20 cellular contexts compared by ENCODE assay signal in the genomic region with DNA sequence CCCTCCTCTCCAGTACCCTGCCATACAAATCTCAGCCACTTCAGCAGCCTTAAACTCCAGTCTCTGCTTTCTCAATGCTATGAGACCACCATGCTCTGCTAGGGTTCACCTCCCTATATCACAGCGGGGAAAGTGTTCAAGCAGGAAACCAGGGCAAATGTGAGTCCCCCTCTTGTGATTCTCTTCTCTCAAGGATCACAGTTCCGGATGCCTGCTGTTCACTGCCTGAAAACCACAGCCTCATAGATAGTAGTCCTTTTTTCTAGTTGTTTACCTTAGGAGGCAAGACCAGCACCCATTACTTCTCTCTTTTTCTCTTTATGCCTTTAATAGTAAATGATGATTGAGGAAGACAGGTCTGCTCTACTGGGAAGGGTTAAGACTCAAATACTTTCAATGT.
DNase-seq lines count a peak whose midpoint lies in the region; ATAC-seq and TF ChIP-seq lines count a peak whose summit lies in the region.
"Had no signal": no experiment of that assay in that cellular context is flagged by ENCODE, and none has a peak within 500 bp of the region (broad histone marks: within the 10 kb centered on the region; RNA-seq: fewer than 3 reads in every experiment).

No MANE protein-coding gene starts in this region.

- H3K4me3 Mint-ChIP-seq in CD8-positive, alpha-beta T cell, result peak overlapping the region; percentile 30
- peak overlapping the region; percentile 23; the same call in 1 of the 3 replicates for H3K4me3 Mint-ChIP-seq in GM23338
- no peak overlapping the region for H3K4me3 Mint-ChIP-seq in WTC11

- no peaks in the 10 kb centered on the region for H3K27me3 Mint-ChIP-seq in CD8-positive, alpha-beta T cell (ENCODE audit: low read depth)
- peaks cover 2% of the 10 kb centered on the region for H3K27me3 Mint-ChIP-seq in GM23338 (ENCODE audit: insufficient read depth, low read depth, poor library complexity)
- no peaks in the 10 kb centered on the region for H3K27me3 Mint-ChIP-seq in WTC11 (ENCODE audit: low read depth)
- H3K27me3 Mint-ChIP-seq: IgD-negative memory B cell had no signal

- peaks cover 7% of the 10 kb centered on the region; the same call in 1 of the 2 replicates for H4K20me1 ChIP-seq in GM23338 (replicated peaks; ENCODE audit: insufficient read depth)

- peaks cover 31% of the 10 kb centered on the region for H3K79me2 ChIP-seq in GM23338 (replicated peaks; ENCODE audit: insufficient read depth)

- POLR2A ChIA-PET in CD8-positive, alpha-beta T cell (lab: Charles Lee), result interaction anchor here (1.0 kb wide), 1 partner anchor 12 kb away, joined by 3 read pairs; no protein-coding TSS in a partner anchor
- POLR2A ChIA-PET in WTC11 (lab: Charles Lee), result interaction anchor here (1.0 kb wide), 1 partner anchor 17 kb away, joined by 3 read pairs; no protein-coding TSS in a partner anchor

- no peak overlapping the region for H3K27ac ChIP-seq in CD8-positive, alpha-beta T cell (ENCODE audit: low read depth, low read length)
- no peak overlapping the region for H3K27ac ChIP-seq in GM23338 (ENCODE audit: low read depth)
- H3K27ac ChIP-seq: C4-2B, GM23248 had no signal

- no peak overlapping the region for H2AFZ ChIP-seq in GM23338
- H2AFZ ChIP-seq: GM23248 had no signal

- CTCF ChIA-PET in CD8-positive, alpha-beta T cell (lab: Charles Lee), result interaction anchor here (0.9 kb wide), 1 partner anchor 131 kb away, joined by 3 read pairs; no protein-coding TSS in a partner anchor
- CTCF ChIA-PET in WTC11 (lab: Charles Lee), result no interaction called here

- no peaks in the 10 kb centered on the region for H3F3A ChIP-seq in GM23338 (replicated peaks; ENCODE audit: low read depth)

- H3K27ac Mint-ChIP-seq in CD8-positive, alpha-beta T cell, result peak overlapping the region; percentile 79
- H3K27ac Mint-ChIP-seq in GM23338 (peak overlapping the region; percentile 84), WTC11 (peak overlapping the region; percentile 73)

- intact Hi-C loops in CD8-positive, alpha-beta T cell (cut with DNase I, micrococcal nuclease), result loop anchor here in 1 of 2 experiments (5.0 kb wide), 1 partner anchor 99 kb away; a partner anchor contains a TSS
- intact Hi-C loops in left colon (cut with DNase I, micrococcal nuclease), result no loop called here

- peaks cover 31% of the 10 kb centered on the region for H3K36me3 Mint-ChIP-seq in CD8-positive, alpha-beta T cell
- H3K36me3 Mint-ChIP-seq in GM23338 (ENCODE audit: low read depth) (no peaks in the 10 kb centered on the region), WTC11 (no peaks in the 10 kb centered on the region)

- H3K9me2 ChIP-seq in GM23338 (ENCODE audit: insufficient read depth), result no peaks in the 10 kb centered on the region

- TF ChIP-seq CTCF in CD8-positive, alpha-beta T cell (IDR thresholded peaks at IDR 0.05), result no peak
- TF ChIP-seq CTCF in GM23338 (conservative IDR thresholded peaks at IDR 0.05; ENCODE audit: low read depth in 2 of 2) (no peak), WTC11 (IDR thresholded peaks at IDR 0.05) (no peak)

- no peaks in the 10 kb centered on the region for H3K9me3 ChIP-seq in CD8-positive, alpha-beta T cell (ENCODE audit: low read length)

- peaks cover 49% of the 10 kb centered on the region for H3K4me1 Mint-ChIP-seq in CD8-positive, alpha-beta T cell (ENCODE audit: low read depth)
- H3K4me1 Mint-ChIP-seq in GM23338 (peaks cover 56% of the 10 kb centered on the region), WTC11 (peaks cover 42% of the 10 kb centered on the region)

- DNase-seq in CD8-positive, alpha-beta T cell, result peak in 1 of 7 experiments; percentile 23
- DNase-seq in GM23338 (ENCODE audit: low spot score) (peak; percentile 25), WTC11 (ENCODE audit: low spot score) (no peak), kidney glomerular epithelial cell (lab: John Stamatoyannopoulos, UW) (peak; percentile 42), GM19240 (ENCODE audit: insufficient read length, low spot score) (no peak), left colon (no peak)
- DNase-seq in stimulated activated naive CD4-positive, alpha-beta T cell treated with Interleukin-2 at 50 U/mL for 16 hours (lab: John Stamatoyannopoulos, UW), result no peak
- DNase-seq: DMS53; GM23248; MV-4-11; NCI-H1417; NCI-H187 treated with DMSO at 0.1 percent for 48 hours; NCI-H2171; NCI-H446 treated with DMSO at 0.1 percent for 48 hours; NK-92 treated with Interleukin-12 subunit alpha and Interleukin-12 subunit beta, amount 100 ng/mL, for 24 hours; SHP77 treated with DMSO at 0.1 percent for 48 hours had no signal

- peak overlapping the region; percentile 61 for H3K4me2 ChIP-seq in GM23338

- H3K9me3 Mint-ChIP-seq in CD8-positive, alpha-beta T cell, result no peaks in the 10 kb centered on the region
- H3K9me3 Mint-ChIP-seq in GM23338, result no peaks in the 10 kb centered on the region
- no peaks in the 10 kb centered on the region for H3K9me3 Mint-ChIP-seq in WTC11
- H3K9me3 Mint-ChIP-seq: IgD-negative memory B cell had no signal

- no peaks in the 10 kb centered on the region for H3K27me3 ChIP-seq in CD8-positive, alpha-beta T cell (ENCODE audit: insufficient read depth, low read length)
- H3K27me3 ChIP-seq in GM23338 (ENCODE audit: insufficient read depth), result no peaks in the 10 kb centered on the region

- peak; percentile 56 for ATAC-seq in CD8-positive, alpha-beta T cell
- peak; percentile 43 for ATAC-seq in GM23338
- ATAC-seq in WTC11, result peak; percentile 80
- no peak for ATAC-seq in HG03175 (IDR thresholded peaks at IDR 0.05; ENCODE audit: unreplicated experiment)
- no peak for ATAC-seq in left colon
- ATAC-seq: SK-N-SH treated with all-trans-retinoic acid at 6 μM for 48 hours had no signal

- H3K4me1 ChIP-seq in CD8-positive, alpha-beta T cell (ENCODE audit: insufficient read depth, low read length), result peaks cover 13% of the 10 kb centered on the region
- peaks cover 44% of the 10 kb centered on the region for H3K4me1 ChIP-seq in GM23338 (ENCODE audit: insufficient read depth)

- no peak overlapping the region for H3K4me3 ChIP-seq in CD8-positive, alpha-beta T cell (ENCODE audit: low read depth, low read length)
- H3K4me3 ChIP-seq in GM23338, result no peak overlapping the region
- H3K4me3 ChIP-seq: GM23248 had no signal

- no peaks in the 10 kb centered on the region for H3K36me3 ChIP-seq in CD8-positive, alpha-beta T cell (ENCODE audit: insufficient read depth, low read length)
- no peaks in the 10 kb centered on the region for H3K36me3 ChIP-seq in GM23338 (ENCODE audit: insufficient read depth)

TF ChIP-seq in GM23338, 12 proteins besides CTCF, POLR2A, EP300 and RAD21 (continues in another document):
- TF ChIP-seq EZH2 (IDR thresholded peaks at IDR 0.05; ENCODE audit: low read depth, unreplicated experiment) (no peak), ZNF331 (CRISPR knock-in tag; IDR thresholded peaks at IDR 0.05; ENCODE audit: low read depth) (no peak), CREB1 (CRISPR knock-in tag; IDR thresholded peaks at IDR 0.05; ENCODE audit: low read depth) (no peak), JUNB (IDR thresholded peaks at IDR 0.05; ENCODE audit: unreplicated experiment) (no peak), EZH2phosphoT487 (IDR thresholded peaks at IDR 0.05; ENCODE audit: unreplicated experiment) (no peak), STAT1 (IDR thresholded peaks at IDR 0.05; ENCODE audit: unreplicated experiment) (no peak)
- TF ChIP-seq, protein P1, sequence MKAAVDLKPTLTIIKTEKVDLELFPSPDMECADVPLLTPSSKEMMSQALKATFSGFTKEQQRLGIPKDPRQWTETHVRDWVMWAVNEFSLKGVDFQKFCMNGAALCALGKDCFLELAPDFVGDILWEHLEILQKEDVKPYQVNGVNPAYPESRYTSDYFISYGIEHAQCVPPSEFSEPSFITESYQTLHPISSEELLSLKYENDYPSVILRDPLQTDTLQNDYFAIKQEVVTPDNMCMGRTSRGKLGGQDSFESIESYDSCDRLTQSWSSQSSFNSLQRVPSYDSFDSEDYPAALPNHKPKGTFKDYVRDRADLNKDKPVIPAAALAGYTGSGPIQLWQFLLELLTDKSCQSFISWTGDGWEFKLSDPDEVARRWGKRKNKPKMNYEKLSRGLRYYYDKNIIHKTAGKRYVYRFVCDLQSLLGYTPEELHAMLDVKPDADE (IDR thresholded peaks at IDR 0.05), result no peak

TF ChIP-seq in WTC11, 78 proteins besides CTCF, POLR2A, EP300 and RAD21:
- no peak for TF ChIP-seq ZNF263 (CRISPR knock-in tag; IDR thresholded peaks at IDR 0.05; ENCODE audit: low read depth)
- TF ChIP-seq MXD4 (CRISPR knock-in tag; IDR thresholded peaks at IDR 0.05; ENCODE audit: borderline replicate concordance), result no peak

Comparison
In these comparisons a context has a peak if more than half of its experiments do, and no peak if none do; other contexts are left out.
1. ATAC-seq: peak in CD8-positive, alpha-beta T cell (single experiment), GM23338 (single experiment) and WTC11 (single experiment); none in HG03175 (single experiment) and left colon (single experiment).
2. DNase-seq: peak in GM23338 (single experiment) and kidney glomerular epithelial cell (single experiment); none in WTC11 (single experiment), GM19240 (single experiment), left colon (0 of 2) and stimulated activated naive CD4-positive, alpha-beta T cell treated with Interleukin-2 at 50 U/mL for 16 hours (single experiment).
3. Peak in every context shown above with its lines, with median percentiles within 50 percentile points of each other: H3K27ac Mint-ChIP-seq.